In the genomic region with DNA sequence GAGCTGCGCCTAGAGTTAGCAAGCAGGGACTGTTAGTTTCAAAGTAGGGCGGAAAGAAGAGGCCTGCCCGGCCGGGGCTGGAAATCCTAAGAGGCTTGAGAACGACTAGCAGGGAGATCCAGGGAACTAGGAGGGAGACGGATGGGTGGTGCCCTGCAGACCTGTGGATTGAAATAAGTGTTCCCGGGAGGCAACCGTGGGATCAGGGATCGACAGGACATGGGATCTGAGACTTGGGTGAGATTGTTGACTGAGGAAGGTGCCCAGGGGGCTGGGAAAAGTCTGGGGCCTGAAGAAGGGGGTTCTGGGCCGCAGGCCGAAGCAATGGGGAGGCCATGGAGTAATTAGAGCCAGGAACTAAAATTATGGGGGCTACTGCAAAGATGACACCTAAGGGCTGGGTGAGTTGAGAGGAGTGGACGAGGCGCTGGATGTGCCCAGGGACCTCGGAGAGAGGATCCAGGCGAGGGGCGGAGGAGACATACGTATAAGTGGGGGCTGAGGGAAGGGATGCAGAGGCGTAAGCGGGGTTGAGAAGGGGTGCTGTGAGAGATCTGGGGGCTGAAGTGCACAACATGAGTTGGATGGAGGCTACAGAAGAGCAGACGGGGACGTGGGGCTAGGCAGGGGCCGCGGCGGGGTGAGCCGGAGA, we compare ENCODE assay signal across 1 cellular context.
TF ChIP-seq lines count a peak whose summit lies in the region.

No MANE protein-coding gene starts in this region.

TF ChIP-seq in HEK293, 187 proteins besides CTCF, POLR2A, EP300 and RAD21 (continued from another document and continues in another):
- TF ChIP-seq PRDM10 (tag by site-specific recombination; IDR thresholded peaks at IDR 0.05) (no peak), WT1 (tag by site-specific recombination; IDR thresholded peaks at IDR 0.05) (no peak), ZNF639 (tag by site-specific recombination; IDR thresholded peaks at IDR 0.05) (no peak), ZNF26 (tag by site-specific recombination; IDR thresholded peaks at IDR 0.05) (no peak), ZNF777 (tag by site-specific recombination; IDR thresholded peaks at IDR 0.05; ENCODE audit: borderline replicate concordance) (peak; percentile 65; the same call in 1 of the 2 replicates), KLF1 (tag by site-specific recombination; IDR thresholded peaks at IDR 0.05) (peak; percentile 38; the same call in 1 of the 2 replicates), ZBTB20 (tag by site-specific recombination; IDR thresholded peaks at IDR 0.05) (peak; percentile 97), ZNF555 (tag by site-specific recombination; conservative IDR thresholded peaks at IDR 0.05) (no peak), ZNF121 (tag by site-specific recombination; IDR thresholded peaks at IDR 0.05) (0 out of 2 replicates have a peak, but pooled peaks have one; percentile 25), ZNF292 (tag by site-specific recombination; IDR thresholded peaks at IDR 0.05; ENCODE audit: borderline replicate concordance, low read depth) (no peak), ZNF530 (tag by site-specific recombination; IDR thresholded peaks at IDR 0.05; ENCODE audit: low read depth) (no peak), ZNF654 (tag by site-specific recombination; IDR thresholded peaks at IDR 0.05; ENCODE audit: low read depth) (no peak), BCL11B (tag by site-specific recombination; IDR thresholded peaks at IDR 0.05; ENCODE audit: low read depth) (0 out of 2 replicates have a peak, but pooled peaks have one; percentile 38), ZNF785 (tag by site-specific recombination; IDR thresholded peaks at IDR 0.05) (peak; percentile 50; the same call in 1 of the 2 replicates), OVOL3 (tag by site-specific recombination; IDR thresholded peaks at IDR 0.05) (no peak; the same call in 1 of the 2 replicates), ZNF157 (tag by site-specific recombination; IDR thresholded peaks at IDR 0.05) (no peak), KLF10 (tag by site-specific recombination; IDR thresholded peaks at IDR 0.05) (no peak), ZNF280D (tag by site-specific recombination; IDR thresholded peaks at IDR 0.05) (no peak), ZNF10 (tag by site-specific recombination; IDR thresholded peaks at IDR 0.05) (no peak), ZNF76 (tag by site-specific recombination; IDR thresholded peaks at IDR 0.05; ENCODE audit: borderline replicate concordance, low read depth) (peak; percentile 84), ZNF146 (tag by site-specific recombination; IDR thresholded peaks at IDR 0.05) (0 out of 2 replicates have a peak, but pooled peaks have one; percentile 22), SCRT2 (tag by site-specific recombination; IDR thresholded peaks at IDR 0.05) (peak; percentile 90), PRDM1 (tag by site-specific recombination; IDR thresholded peaks at IDR 0.05) (no peak), PBX3 (CRISPR knock-in tag; IDR thresholded peaks at IDR 0.05) (no peak), ZNF211 (tag by site-specific recombination; IDR thresholded peaks at IDR 0.05; ENCODE audit: low read depth) (no peak), ZNF133 (tag by site-specific recombination; IDR thresholded peaks at IDR 0.05) (peak; percentile 100)
- TF ChIP-seq, protein P1, sequence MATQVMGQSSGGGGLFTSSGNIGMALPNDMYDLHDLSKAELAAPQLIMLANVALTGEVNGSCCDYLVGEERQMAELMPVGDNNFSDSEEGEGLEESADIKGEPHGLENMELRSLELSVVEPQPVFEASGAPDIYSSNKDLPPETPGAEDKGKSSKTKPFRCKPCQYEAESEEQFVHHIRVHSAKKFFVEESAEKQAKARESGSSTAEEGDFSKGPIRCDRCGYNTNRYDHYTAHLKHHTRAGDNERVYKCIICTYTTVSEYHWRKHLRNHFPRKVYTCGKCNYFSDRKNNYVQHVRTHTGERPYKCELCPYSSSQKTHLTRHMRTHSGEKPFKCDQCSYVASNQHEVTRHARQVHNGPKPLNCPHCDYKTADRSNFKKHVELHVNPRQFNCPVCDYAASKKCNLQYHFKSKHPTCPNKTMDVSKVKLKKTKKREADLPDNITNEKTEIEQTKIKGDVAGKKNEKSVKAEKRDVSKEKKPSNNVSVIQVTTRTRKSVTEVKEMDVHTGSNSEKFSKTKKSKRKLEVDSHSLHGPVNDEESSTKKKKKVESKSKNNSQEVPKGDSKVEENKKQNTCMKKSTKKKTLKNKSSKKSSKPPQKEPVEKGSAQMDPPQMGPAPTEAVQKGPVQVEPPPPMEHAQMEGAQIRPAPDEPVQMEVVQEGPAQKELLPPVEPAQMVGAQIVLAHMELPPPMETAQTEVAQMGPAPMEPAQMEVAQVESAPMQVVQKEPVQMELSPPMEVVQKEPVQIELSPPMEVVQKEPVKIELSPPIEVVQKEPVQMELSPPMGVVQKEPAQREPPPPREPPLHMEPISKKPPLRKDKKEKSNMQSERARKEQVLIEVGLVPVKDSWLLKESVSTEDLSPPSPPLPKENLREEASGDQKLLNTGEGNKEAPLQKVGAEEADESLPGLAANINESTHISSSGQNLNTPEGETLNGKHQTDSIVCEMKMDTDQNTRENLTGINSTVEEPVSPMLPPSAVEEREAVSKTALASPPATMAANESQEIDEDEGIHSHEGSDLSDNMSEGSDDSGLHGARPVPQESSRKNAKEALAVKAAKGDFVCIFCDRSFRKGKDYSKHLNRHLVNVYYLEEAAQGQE (tag by site-specific recombination; IDR thresholded peaks at IDR 0.05) = peak; percentile 68
- TF ChIP-seq, protein P2, sequence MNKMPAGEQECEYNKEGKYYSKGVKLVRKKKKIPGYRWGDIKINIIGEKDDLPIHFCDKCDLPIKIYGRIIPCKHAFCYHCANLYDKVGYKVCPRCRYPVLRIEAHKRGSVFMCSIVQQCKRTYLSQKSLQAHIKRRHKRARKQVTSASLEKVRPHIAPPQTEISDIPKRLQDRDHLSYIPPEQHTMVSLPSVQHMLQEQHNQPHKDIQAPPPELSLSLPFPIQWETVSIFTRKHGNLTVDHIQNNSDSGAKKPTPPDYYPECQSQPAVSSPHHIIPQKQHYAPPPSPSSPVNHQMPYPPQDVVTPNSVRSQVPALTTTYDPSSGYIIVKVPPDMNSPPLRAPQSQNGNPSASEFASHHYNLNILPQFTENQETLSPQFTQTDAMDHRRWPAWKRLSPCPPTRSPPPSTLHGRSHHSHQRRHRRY (tag by site-specific recombination; IDR thresholded peaks at IDR 0.05) = 0 out of 2 replicates have a peak, but pooled peaks have one; percentile 67
- TF ChIP-seq, protein P3, sequence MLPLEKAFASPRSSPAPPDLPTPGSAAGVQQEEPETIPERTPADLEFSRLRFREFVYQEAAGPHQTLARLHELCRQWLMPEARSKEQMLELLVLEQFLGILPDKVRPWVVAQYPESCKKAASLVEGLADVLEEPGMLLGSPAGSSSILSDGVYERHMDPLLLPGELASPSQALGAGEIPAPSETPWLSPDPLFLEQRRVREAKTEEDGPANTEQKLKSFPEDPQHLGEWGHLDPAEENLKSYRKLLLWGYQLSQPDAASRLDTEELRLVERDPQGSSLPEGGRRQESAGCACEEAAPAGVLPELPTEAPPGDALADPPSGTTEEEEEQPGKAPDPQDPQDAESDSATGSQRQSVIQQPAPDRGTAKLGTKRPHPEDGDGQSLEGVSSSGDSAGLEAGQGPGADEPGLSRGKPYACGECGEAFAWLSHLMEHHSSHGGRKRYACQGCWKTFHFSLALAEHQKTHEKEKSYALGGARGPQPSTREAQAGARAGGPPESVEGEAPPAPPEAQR (tag by site-specific recombination; IDR thresholded peaks at IDR 0.05) = no peak
- TF ChIP-seq, protein P4, sequence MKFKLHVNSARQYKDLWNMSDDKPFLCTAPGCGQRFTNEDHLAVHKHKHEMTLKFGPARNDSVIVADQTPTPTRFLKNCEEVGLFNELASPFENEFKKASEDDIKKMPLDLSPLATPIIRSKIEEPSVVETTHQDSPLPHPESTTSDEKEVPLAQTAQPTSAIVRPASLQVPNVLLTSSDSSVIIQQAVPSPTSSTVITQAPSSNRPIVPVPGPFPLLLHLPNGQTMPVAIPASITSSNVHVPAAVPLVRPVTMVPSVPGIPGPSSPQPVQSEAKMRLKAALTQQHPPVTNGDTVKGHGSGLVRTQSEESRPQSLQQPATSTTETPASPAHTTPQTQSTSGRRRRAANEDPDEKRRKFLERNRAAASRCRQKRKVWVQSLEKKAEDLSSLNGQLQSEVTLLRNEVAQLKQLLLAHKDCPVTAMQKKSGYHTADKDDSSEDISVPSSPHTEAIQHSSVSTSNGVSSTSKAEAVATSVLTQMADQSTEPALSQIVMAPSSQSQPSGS (tag by site-specific recombination; IDR thresholded peaks at IDR 0.05; ENCODE audit: low read depth) = no peak
